ENCODE assay signal across 20 cellular contexts in genomic region chr21:29465528-29465927, GRCh38.
"Had no signal": no experiment of that assay in that cellular context is flagged by ENCODE, and none has a peak within 500 bp of the region (broad histone marks: within the 10 kb centered on the region; RNA-seq: fewer than 3 reads in every experiment).

No MANE protein-coding gene starts in this region.

- ATAC-seq: activated T-cell treated with anti-CD3 and anti-CD28 coated beads, Interleukin-2, amount 50 U/mL, for 4 hours; foreskin keratinocyte; left lobe of liver; lower lobe of right lung; mucosa of descending colon; pancreas had no signal

- DNase-seq: activated B cell treated with CpG ODN at 0.5 μM for 24 hours; activated CD4-positive, alpha-beta T cell treated with anti-CD3 and anti-CD28 coated beads for 4 hours; activated CD4-positive, alpha-beta T cell treated with anti-CD3 and anti-CD28 coated beads, Interleukin-2, amount 50 U/mL, for 48 hours; activated CD8-positive, alpha-beta memory T cell treated with anti-CD3 and anti-CD28 coated beads, Interleukin-2, amount 50 U/mL, for 48 hours; activated naive CD4-positive, alpha-beta T cell; activated T-cell treated with anti-CD3 and anti-CD28 coated beads, Interleukin-2, amount 50 U/mL, for 4 hours; amniotic stem cell; effector CD4-positive, alpha-beta T cell; foreskin keratinocyte; lower lobe of right lung; mesendoderm; mucosa of descending colon; nephron progenitor cell; pancreas; psoas muscle; stimulated activated CD4-positive, alpha-beta T cell treated with anti-CD3 and anti-CD28 coated beads, Interleukin-4, amount 100 ng/mL, for 4 hours; T-helper 9 cell; transverse colon; uterus had no signal
